ENCODE assay signal across 12 cellular contexts in genomic region chr15:31476866-31477265, GRCh38.
"Had no signal": no experiment of that assay in that cellular context is flagged by ENCODE, and none has a peak within 500 bp of the region (broad histone marks: within the 10 kb centered on the region; RNA-seq: fewer than 3 reads in every experiment).

No MANE protein-coding gene starts in this region.

- H3K4me3 Mint-ChIP-seq: stimulated activated naive B cell treated with anti-CD40 and anti-IgM and Interleukin-4, amounts not matched to agents 10 μg/mL and 1 μg/mL and 100 μg/mL, for 72 hours; T-helper 2 cell treated with Interferon-gamma antibody and Interleukin-4, amounts not matched to agents 5 μg/mL and 100 μg/mL, for 36 hours; type B pancreatic cell had no signal

- H3K36me3 ChIP-seq: gastroesophageal sphincter, left ventricle myocardium inferior had no signal

- ATAC-seq: gastroesophageal sphincter; stimulated activated naive B cell treated with anti-CD40 and anti-IgM and Interleukin-4, amounts not matched to agents 10 μg/mL and 1 μg/mL and 100 μg/mL, for 72 hours had no signal

- H3K9me3 Mint-ChIP-seq: T-helper 2 cell treated with Interferon-gamma antibody and Interleukin-4, amounts not matched to agents 5 μg/mL and 100 μg/mL, for 36 hours; type B pancreatic cell had no signal

- H3K4me3 ChIP-seq: gastroesophageal sphincter, left ventricle myocardium inferior, smooth muscle cell had no signal

- H3K36me3 Mint-ChIP-seq: type B pancreatic cell had no signal

- H3K27ac Mint-ChIP-seq: activated T-helper 2 cell treated with anti-CD3 and anti-CD28 coated beads, Interferon-gamma antibody, Interleukin-2, Interleukin-4, amounts not matched to agents 10 μg/mL and 5 μg/mL and 100 μg/mL, durations not matched to agents 14 hours and 24 hours and 36 hours; stimulated activated naive B cell treated with anti-CD40 and anti-IgM and Interleukin-4, amounts not matched to agents 10 μg/mL and 1 μg/mL and 100 μg/mL, for 72 hours; T-helper 2 cell treated with Interferon-gamma antibody and Interleukin-4, amounts not matched to agents 5 μg/mL and 100 μg/mL, for 36 hours; type B pancreatic cell had no signal

- H3K27ac ChIP-seq: epithelial cell of prostate, gastroesophageal sphincter, left ventricle myocardium inferior had no signal

- H3K9me3 ChIP-seq: gastroesophageal sphincter, left ventricle myocardium inferior had no signal

- H3K4me1 ChIP-seq: gastroesophageal sphincter had no signal

- DNase-seq: activated CD4-positive, alpha-beta T cell treated with anti-CD3 and anti-CD28 coated beads, Interleukin-2, amount 50 U/mL, for 48 hours; effector CD8-positive, alpha-beta T cell; left ventricle myocardium inferior; mesenchymal stem cell; stimulated activated naive B cell treated with anti-CD40 and anti-IgM and Interleukin-4, amounts not matched to agents 10 μg/mL and 1 μg/mL and 100 μg/mL, for 72 hours; substantia nigra had no signal
